In the genomic region with DNA sequence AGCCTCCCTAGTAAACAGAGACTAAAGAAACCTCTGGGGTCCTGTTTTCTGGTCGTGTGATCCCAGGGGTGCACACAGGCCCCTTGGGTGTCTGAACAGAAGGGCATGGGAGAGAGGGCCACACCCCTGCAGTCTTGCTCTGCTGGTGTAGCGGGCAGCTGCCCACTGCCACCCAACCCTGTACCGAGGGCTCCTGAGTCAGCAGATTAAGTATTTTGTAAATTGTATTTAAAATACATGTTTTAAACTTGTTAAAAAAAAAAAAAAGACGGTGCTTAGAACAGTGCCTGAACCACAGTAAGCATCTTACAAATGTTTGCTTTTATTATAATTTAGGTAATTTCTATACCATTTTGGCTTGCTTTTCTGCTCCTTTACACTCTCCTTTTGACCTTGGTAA, we compare ENCODE assay signal across 17 cellular contexts.
DNase-seq lines count a peak whose midpoint lies in the region; ATAC-seq and TF ChIP-seq lines count a peak whose summit lies in the region.
"Had no signal": no experiment of that assay in that cellular context is flagged by ENCODE, and none has a peak within 500 bp of the region (broad histone marks: within the 10 kb centered on the region; RNA-seq: fewer than 3 reads in every experiment).

No MANE protein-coding gene starts in this region.

- no peak for TF ChIP-seq POLR2A in heart left ventricle (IDR thresholded peaks at IDR 0.05)
- TF ChIP-seq POLR2A in gastroesophageal sphincter (IDR thresholded peaks at IDR 0.05), result no peak

- H3K9me2 ChIP-seq in PC-3 (replicated peaks; ENCODE audit: low read length), result no peaks in the 10 kb centered on the region

- WGBS in heart left ventricle, 4 donors, result 72 to 87% (median 83%) methylated on average over 4 of the region's 4 CpGs
- 73 to 75% methylated on average over 1 of the region's 4 CpGs for WGBS in gastroesophageal sphincter (ENCODE audit: low coverage in 1 of 2), 2 donors

- peaks cover under 1% of the 10 kb centered on the region for H3K36me3 Mint-ChIP-seq in osteocyte (ENCODE audit: unreplicated experiment)

- POLR2A ChIA-PET in PC-3 (lab: Charles Lee; ENCODE audit: unreplicated experiment), result no interaction called here

- H3K4me3 Mint-ChIP-seq in osteocyte (ENCODE audit: unreplicated experiment), result no peak overlapping the region

- H3K4me3 ChIP-seq in heart left ventricle, result no peak overlapping the region
- no peak overlapping the region for H3K4me3 ChIP-seq in PC-3 (ENCODE audit: low read length)
- H3K4me3 ChIP-seq in gastroesophageal sphincter, result no peak overlapping the region
- H3K4me3 ChIP-seq: BLaER1 treated with 17β-estradiol and CSF1 and Interleukin-3, amounts not matched to agents 10 nM and 100 nM; SJCRH30 had no signal

- peaks cover 38% of the 10 kb centered on the region for H3K4me1 Mint-ChIP-seq in osteocyte (ENCODE audit: unreplicated experiment)

- H3F3A ChIP-seq in PC-3 (ENCODE audit: low read length, unreplicated experiment), result no peaks in the 10 kb centered on the region

- H3K79me2 ChIP-seq in PC-3 (ENCODE audit: low read length), result peaks cover 34% of the 10 kb centered on the region

- H3K27ac ChIP-seq in heart left ventricle, result peak overlapping the region in 8 of 12 donors; percentile 1 to 85 (median 73)
- H3K27ac ChIP-seq in PC-3 (ENCODE audit: low read length), result peak overlapping the region; percentile 93
- peak overlapping the region in 3 of 4 donors; percentile 9 to 76 (median 15) for H3K27ac ChIP-seq in gastroesophageal sphincter
- H3K27ac ChIP-seq: BLaER1 treated with 17β-estradiol and CSF1 and Interleukin-3, amounts not matched to agents 10 nM and 100 nM; SJCRH30 had no signal

- intact Hi-C loops in heart left ventricle (cut with DNase I), result no loop called here
- intact Hi-C loops in left cardiac atrium (cut with DNase I), result no loop called here
- intact Hi-C loops in PC-3 (cut with micrococcal nuclease), result no loop called here

- H4K20me1 ChIP-seq in PC-3 (ENCODE audit: low read length), result no peaks in the 10 kb centered on the region
- H4K20me1 ChIP-seq: BLaER1 treated with 17β-estradiol and CSF1 and Interleukin-3, amounts not matched to agents 10 nM and 100 nM had no signal

- CTCF ChIA-PET in PC-3 (lab: Charles Lee), result interaction anchor here (0.6 kb wide), 1 partner anchor 408 kb away, joined by 5 read pairs; no protein-coding TSS in a partner anchor

- DNase-seq in heart left ventricle (no peak), left cardiac atrium (no peak), PC-3 (no peak), osteocyte (ENCODE audit: extremely low spot score, unreplicated experiment) (no peak), NCI-H2227 treated with DMSO at 0.1 percent for 48 hours (lab: John Stamatoyannopoulos, UW) (no peak), NCI-H446 treated with DMSO at 0.1 percent for 48 hours (lab: John Stamatoyannopoulos, UW) (no peak), C1 segment of cervical spinal cord (lab: John Stamatoyannopoulos, UW) (no peak)
- DNase-seq: DMS53, GDM1, Kasumi-1, NCI-H1417, NCI-H2081 treated with DMSO at 0.1 percent for 48 hours, NCI-H446, NCI-H526 treated with DMSO at 0.1 percent for 48 hours, SJCRH30 had no signal

- BruUV-seq in PC-3 (replicated peaks; lab: Mats Ljungman, UMichigan), result no TSS peak

- ATAC-seq in heart left ventricle (no peak), left cardiac atrium (no peak), PC-3 (no peak), gastroesophageal sphincter (no peak)

- H3K36me3 ChIP-seq in heart left ventricle, result no peaks in the 10 kb centered on the region
- no peaks in the 10 kb centered on the region for H3K36me3 ChIP-seq in PC-3 (ENCODE audit: low read depth, low read length)
- no peaks in the 10 kb centered on the region for H3K36me3 ChIP-seq in gastroesophageal sphincter
- H3K36me3 ChIP-seq: BLaER1 treated with 17β-estradiol and CSF1 and Interleukin-3, amounts not matched to agents 10 nM and 100 nM had no signal

- no peak for TF ChIP-seq EP300 in gastroesophageal sphincter (IDR thresholded peaks at IDR 0.05)

- TF ChIP-seq CTCF in heart left ventricle (IDR thresholded peaks at IDR 0.05) (no peak), PC-3 (conservative IDR thresholded peaks at IDR 0.05; ENCODE audit: low read depth, low read length) (no peak), gastroesophageal sphincter (IDR thresholded peaks at IDR 0.05) (no peak), osteocyte (IDR thresholded peaks at IDR 0.05) (no peak)

- peak overlapping the region; percentile 38 for H3K27ac Mint-ChIP-seq in osteocyte (ENCODE audit: unreplicated experiment)

- no peaks in the 10 kb centered on the region for H3K27me3 Mint-ChIP-seq in osteocyte (ENCODE audit: unreplicated experiment)

- no peaks in the 10 kb centered on the region for H3K9me3 Mint-ChIP-seq in osteocyte (ENCODE audit: unreplicated experiment)

- H3K27me3 ChIP-seq in heart left ventricle (no peaks in the 10 kb centered on the region), PC-3 (ENCODE audit: low read length) (no peaks in the 10 kb centered on the region), gastroesophageal sphincter (no peaks in the 10 kb centered on the region)
- H3K27me3 ChIP-seq: BLaER1 treated with 17β-estradiol and CSF1 and Interleukin-3, amounts not matched to agents 10 nM and 100 nM; SJCRH30 had no signal

- H3K9me3 ChIP-seq in heart left ventricle, result no peaks in the 10 kb centered on the region
- H3K9me3 ChIP-seq in PC-3 (ENCODE audit: low read length), result no peaks in the 10 kb centered on the region
- no peaks in the 10 kb centered on the region for H3K9me3 ChIP-seq in gastroesophageal sphincter
- H3K9me3 ChIP-seq: SJCRH30 had no signal

- H3K4me1 ChIP-seq in heart left ventricle, result peaks cover 15 to 74% (median 50%) of the 10 kb centered on the region in 12 donors
- peaks cover 42% of the 10 kb centered on the region for H3K4me1 ChIP-seq in PC-3 (ENCODE audit: insufficient read depth, low read length)
- H3K4me1 ChIP-seq in gastroesophageal sphincter, result peaks cover 6 to 42% (median 12%) of the 10 kb centered on the region in 3 donors
- H3K4me1 ChIP-seq: BLaER1 treated with 17β-estradiol and CSF1 and Interleukin-3, amounts not matched to agents 10 nM and 100 nM; SJCRH30 had no signal

- H3K4me2 ChIP-seq in PC-3 (ENCODE audit: low read length), result no peak overlapping the region
- H3K4me2 ChIP-seq: BLaER1 treated with 17β-estradiol and CSF1 and Interleukin-3, amounts not matched to agents 10 nM and 100 nM had no signal

- no peak overlapping the region for H3K9ac ChIP-seq in PC-3 (ENCODE audit: low read length)
- H3K9ac ChIP-seq: BLaER1 treated with 17β-estradiol and CSF1 and Interleukin-3, amounts not matched to agents 10 nM and 100 nM had no signal

- H2AFZ ChIP-seq in PC-3 (ENCODE audit: low read length), result no peak overlapping the region

Comparison
In these comparisons a context has a peak if more than half of its experiments do, and no peak if none do; other contexts are left out.
1. H3K27ac ChIP-seq: peak in every context shown above with its lines; median percentile 93 in PC-3; 73 in heart left ventricle; 15 in gastroesophageal sphincter.